In genomic region chr7:66921396-66921917, GRCh38 we compare ENCODE assay signal across 8 cellular contexts. TPM values are rescaled to one million over a fixed set of nuclear protein-coding genes. Genes with fewer than 3 reads are reported as not detected.
DNase-seq lines count a peak whose midpoint lies in the region; ATAC-seq lines count a peak whose summit lies in the region.

No MANE protein-coding gene starts in this region.

- peak overlapping the region; percentile 77 for H3K27ac ChIP-seq in rectal smooth muscle tissue (ENCODE audit: low read depth, low read length)

- ATAC-seq in HG02798 (IDR thresholded peaks at IDR 0.05; ENCODE audit: poor library complexity, unreplicated experiment) (peak; percentile 37), left ventricle myocardium superior (peak; percentile 47)

- H3K27me3 ChIP-seq in adipocyte (replicated peaks; ENCODE audit: control insufficient read depth, insufficient read depth, low read length) = no peaks in the 10 kb centered on the region
- no peaks in the 10 kb centered on the region for H3K27me3 ChIP-seq in rectal smooth muscle tissue (ENCODE audit: control insufficient read depth, insufficient read depth, low read length)

- intact Hi-C loops in left ventricle myocardium superior (cut with micrococcal nuclease) = no loop called here

- peak; percentile 50 for DNase-seq in NCI-H2227 (lab: John Stamatoyannopoulos, UW; ENCODE audit: unreplicated experiment)
- DNase-seq in NCI-H2227 treated with DMSO at 0.1 percent for 48 hours (lab: John Stamatoyannopoulos, UW) = no peak
- peak; percentile 32 for DNase-seq in NCI-H446 treated with DMSO at 0.1 percent for 48 hours (lab: John Stamatoyannopoulos, UW)
- DNase-seq in adipocyte (ENCODE audit: low read depth) = peak; percentile 78
- no peak for DNase-seq in left ventricle myocardium superior
- no peak for DNase-seq in stimulated activated naive CD4-positive, alpha-beta T cell treated with Interleukin-2 at 50 U/mL for 16 hours (lab: John Stamatoyannopoulos, UW)

- H3K36me3 ChIP-seq in adipocyte (ENCODE audit: control insufficient read depth, insufficient read depth, low read length, severe bottlenecking) (no peaks in the 10 kb centered on the region), rectal smooth muscle tissue (ENCODE audit: control insufficient read depth, insufficient read depth, low read length) (no peaks in the 10 kb centered on the region)

- peaks cover 15% of the 10 kb centered on the region for H3K4me1 ChIP-seq in adipocyte (ENCODE audit: control insufficient read depth, insufficient read depth, low read length)
- peaks cover 6% of the 10 kb centered on the region for H3K4me1 ChIP-seq in rectal smooth muscle tissue (ENCODE audit: control insufficient read depth, insufficient read depth, low read length)

- H3K4me3 ChIP-seq in adipocyte (ENCODE audit: low read length) = peak overlapping the region; percentile 85
- peak overlapping the region; percentile 100 for H3K4me3 ChIP-seq in rectal smooth muscle tissue (ENCODE audit: low read length)

- H3K9me3 ChIP-seq in adipocyte (ENCODE audit: control insufficient read depth, low read length) = no peaks in the 10 kb centered on the region

- H3K9ac ChIP-seq in adipocyte (ENCODE audit: low read length) (peak overlapping the region; percentile 97), rectal smooth muscle tissue (ENCODE audit: low read length) (peak overlapping the region; percentile 69)

RNA-seq across cellular contexts. Expression of gene TMEM248, which starts 0.4 kb away (rescaled TPM):
- total RNA-seq in left ventricle myocardium superior = 37.5 TPM

Comparison
In these comparisons a context has a peak if more than half of its experiments do, and no peak if none do; other contexts are left out.
1. DNase-seq: peak in NCI-H2227 (single experiment), NCI-H446 treated with DMSO at 0.1 percent for 48 hours (single experiment) and adipocyte (single experiment); none in NCI-H2227 treated with DMSO at 0.1 percent for 48 hours (single experiment), left ventricle myocardium superior (single experiment) and stimulated activated naive CD4-positive, alpha-beta T cell treated with Interleukin-2 at 50 U/mL for 16 hours (single experiment).